ENCODE assay signal across 7 cellular contexts in the genomic region with DNA sequence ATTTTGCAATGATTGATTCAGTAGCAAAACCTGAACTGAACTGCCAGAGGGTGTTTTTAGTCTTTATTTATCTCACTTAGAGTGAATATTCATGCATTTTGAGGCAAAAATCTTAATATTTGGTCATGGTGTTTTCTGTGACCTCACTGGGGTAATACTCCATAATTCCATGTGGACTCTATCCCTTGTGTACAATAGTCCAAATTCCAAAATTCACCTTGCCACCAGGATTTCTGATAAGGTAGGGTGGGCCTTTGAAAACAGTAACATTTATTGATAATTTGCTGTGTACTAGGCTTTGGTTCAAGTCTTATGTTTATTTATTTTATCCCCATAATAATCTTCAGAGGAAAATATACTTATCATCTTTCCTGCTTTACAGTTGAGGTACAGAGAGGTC.
"Had no signal": no experiment of that assay in that cellular context is flagged by ENCODE, and none has a peak within 500 bp of the region (broad histone marks: within the 10 kb centered on the region; RNA-seq: fewer than 3 reads in every experiment).

No MANE protein-coding gene starts in this region.

- ATAC-seq: K562 had no signal

- H3K27ac Mint-ChIP-seq: IgD-negative memory B cell had no signal

- H3K27ac ChIP-seq: HL-60, KMS-11 had no signal

- H3K4me3 Mint-ChIP-seq: IgD-negative memory B cell had no signal

- DNase-seq: IMR-90, KBM-7, KG1 had no signal

- H3K4me3 ChIP-seq: K562 had no signal

- H3K9ac ChIP-seq: KMS-11 had no signal
